Comparison of ENCODE assay signal across 1 cellular context in genomic region chr9:24846248-24846912, GRCh38.
TF ChIP-seq lines count a peak whose summit lies in the region.

No MANE protein-coding gene starts in this region.

TF ChIP-seq in HepG2, 621 proteins besides CTCF, POLR2A, EP300 and RAD21 (continued from another document):
- TF ChIP-seq NFAT5 (CRISPR knock-in tag; IDR thresholded peaks at IDR 0.05) = no peak
- TF ChIP-seq ZBTB38 (CRISPR knock-in tag; IDR thresholded peaks at IDR 0.05) = no peak
- no peak for TF ChIP-seq ZSCAN21 (CRISPR knock-in tag; IDR thresholded peaks at IDR 0.05; ENCODE audit: borderline replicate concordance)
